In the genomic region with DNA sequence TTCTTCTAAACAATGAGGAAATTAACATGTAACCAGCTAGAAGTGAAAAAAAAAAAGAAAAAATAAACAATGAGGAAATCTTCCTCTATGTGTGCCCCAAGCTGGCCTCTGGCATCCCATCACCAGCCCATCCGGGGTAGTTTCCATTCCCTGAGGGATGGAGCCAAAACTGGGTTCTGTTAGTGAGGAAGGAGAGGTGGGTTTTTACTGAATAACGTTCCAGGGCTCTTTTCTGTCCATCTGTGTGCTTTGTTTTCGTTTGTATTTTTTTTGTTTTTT, we compare ENCODE assay signal across 24 cellular contexts. TPM values are rescaled to one million over a fixed set of nuclear protein-coding genes. Genes with fewer than 3 reads are reported as not detected.
DNase-seq lines count a peak whose midpoint lies in the region; ATAC-seq, FAIRE-seq and TF ChIP-seq lines count a peak whose summit lies in the region.
"Had no signal": no experiment of that assay in that cellular context is flagged by ENCODE, and none has a peak within 500 bp of the region (broad histone marks: within the 10 kb centered on the region; RNA-seq: fewer than 3 reads in every experiment).

No MANE protein-coding gene starts in this region.

- H3K79me2 ChIP-seq in HepG2 (ENCODE audit: insufficient read depth, low read length): no peaks in the 10 kb centered on the region

- H3K4me1 ChIP-seq in right lobe of liver (peaks cover 0 to 9% (median 0%) of the 10 kb centered on the region in 4 donors), HepG2 (ENCODE audit: insufficient read depth, low read length) (no peaks in the 10 kb centered on the region), adipocyte (ENCODE audit: control insufficient read depth, insufficient read depth, low read length) (peaks cover 3% of the 10 kb centered on the region)
- H3K4me1 ChIP-seq: BE2C; BLaER1 treated with 17β-estradiol and CSF1 and Interleukin-3, amounts not matched to agents 10 nM and 100 nM had no signal

- peak overlapping the region; percentile 5 for H3K27ac Mint-ChIP-seq in osteocyte (ENCODE audit: unreplicated experiment)
- H3K27ac Mint-ChIP-seq in HFFc6: no peak overlapping the region
- H3K27ac Mint-ChIP-seq: CD14-positive monocyte; CD4-positive, alpha-beta T cell had no signal

- TF ChIP-seq EP300 in HepG2 (IDR thresholded peaks at IDR 0.05; ENCODE audit: low read depth in 2 of 2, low read length in 2 of 2) (no peak), HepG2 (CRISPR knock-in tag; IDR thresholded peaks at IDR 0.05; ENCODE audit: borderline replicate concordance) (no peak)

- DNase-seq in right lobe of liver (no peak), HepG2 (ENCODE audit: low spot score) (no peak), adipocyte (ENCODE audit: low read depth) (peak; percentile 12), osteocyte (ENCODE audit: extremely low spot score, unreplicated experiment) (no peak), HFFc6 (no peak)
- DNase-seq: 8988T; ACHN; AML-193; BE2C; CD4-positive, alpha-beta T cell; CD8-positive, alpha-beta memory T cell; DMS 273 treated with DMSO at 0.1 percent for 48 hours; DMS79; EL; GDM1; GOT3; HCEC 1CT had no signal

- H3K4me1 Mint-ChIP-seq in osteocyte (ENCODE audit: unreplicated experiment): peaks cover 40% of the 10 kb centered on the region
- peaks cover 4% of the 10 kb centered on the region; the same call in 1 of the 2 replicates for H3K4me1 Mint-ChIP-seq in HFFc6 (ENCODE audit: low read depth)
- H3K4me1 Mint-ChIP-seq: CD14-positive monocyte; CD8-positive, alpha-beta memory T cell had no signal

- H3K27me3 Mint-ChIP-seq in osteocyte (ENCODE audit: unreplicated experiment) (no peaks in the 10 kb centered on the region), HFFc6 (ENCODE audit: insufficient read depth) (peaks cover 47% of the 10 kb centered on the region)

- H3K9ac ChIP-seq in HepG2 (ENCODE audit: insufficient read depth, low read depth, low read length): no peak overlapping the region
- no peak overlapping the region for H3K9ac ChIP-seq in adipocyte (ENCODE audit: low read length)
- H3K9ac ChIP-seq: BLaER1 treated with 17β-estradiol and CSF1 and Interleukin-3, amounts not matched to agents 10 nM and 100 nM had no signal

- WGBS in right lobe of liver (ENCODE audit: insufficient coverage, low coverage, low lambda C conversion rate, missing lambda C conversion rate): 32% methylated on average over 3 of the region's 3 CpGs
- WGBS in HepG2 (ENCODE audit: low lambda C conversion rate): 33% methylated on average over 3 of the region's 3 CpGs

- H4K20me1 ChIP-seq in HepG2 (ENCODE audit: insufficient read depth, low read length): no peaks in the 10 kb centered on the region
- H4K20me1 ChIP-seq: BLaER1 treated with 17β-estradiol and CSF1 and Interleukin-3, amounts not matched to agents 10 nM and 100 nM had no signal

- no peak overlapping the region for H3K4me3 Mint-ChIP-seq in osteocyte (ENCODE audit: unreplicated experiment)
- H3K4me3 Mint-ChIP-seq in HFFc6: no peak overlapping the region
- H3K4me3 Mint-ChIP-seq: CD14-positive monocyte; CD4-positive, alpha-beta T cell; CD8-positive, alpha-beta memory T cell had no signal

- no TSS peak for BruUV-seq in HepG2 (replicated peaks; lab: Mats Ljungman, UMichigan)

- POLR2A ChIA-PET in HepG2 (lab: Yijun Ruan, JAX): interaction anchor here (0.6 kb wide), 1 partner anchor 19 kb away, joined by 3 read pairs; no protein-coding TSS in a partner anchor

- H3K4me3 ChIP-seq in right lobe of liver: no peak overlapping the region
- H3K4me3 ChIP-seq in HepG2 (replicated peaks in 1 of 3; ENCODE audit: insufficient read depth in 1 of 3, low read depth in 2 of 3, low read length in 3 of 3): no peak overlapping the region
- H3K4me3 ChIP-seq in adipocyte (ENCODE audit: low read length): no peak overlapping the region
- H3K4me3 ChIP-seq: A549; BLaER1 treated with 17β-estradiol and CSF1 and Interleukin-3, amounts not matched to agents 10 nM and 100 nM; GM12878 had no signal

- no peak for TF ChIP-seq RAD21 in HepG2 (CRISPR knock-in tag; IDR thresholded peaks at IDR 0.05)

- H3K27me3 ChIP-seq in right lobe of liver: no peaks in the 10 kb centered on the region
- H3K27me3 ChIP-seq in HepG2 (ENCODE audit: control insufficient read depth in 1 of 2, insufficient read depth in 2 of 2, low read length in 2 of 2): no peaks in the 10 kb centered on the region; a peak in 1 of 5 replicates
- peaks cover 20% of the 10 kb centered on the region for H3K27me3 ChIP-seq in adipocyte (replicated peaks; ENCODE audit: control insufficient read depth, insufficient read depth, low read length)

- in situ Hi-C loops in HepG2 (cut with HindIII; ENCODE audit: extremely low pct_ligation_motif_present, low pct_unique_long_range_greater_than_20kb): no loop called here

- H3K36me3 Mint-ChIP-seq in osteocyte (ENCODE audit: unreplicated experiment): peaks cover 6% of the 10 kb centered on the region
- H3K36me3 Mint-ChIP-seq in HFFc6 (ENCODE audit: low read depth): no peaks in the 10 kb centered on the region
- H3K36me3 Mint-ChIP-seq: CD14-positive monocyte; CD8-positive, alpha-beta memory T cell had no signal

- H3K36me3 ChIP-seq in right lobe of liver: no peaks in the 10 kb centered on the region
- H3K36me3 ChIP-seq in HepG2 (replicated peaks in 1 of 2; ENCODE audit: control insufficient read depth in 1 of 2, insufficient read depth in 2 of 2, low read length in 2 of 2): no peaks in the 10 kb centered on the region
- H3K36me3 ChIP-seq in adipocyte (ENCODE audit: control insufficient read depth, insufficient read depth, low read length, severe bottlenecking): no peaks in the 10 kb centered on the region
- H3K36me3 ChIP-seq: BE2C; BLaER1 treated with 17β-estradiol and CSF1 and Interleukin-3, amounts not matched to agents 10 nM and 100 nM had no signal

- no peak for FAIRE-seq in HepG2 (lab: Jason Lieb, UNC)
- FAIRE-seq: A549, D721Med, GM12878, H54 had no signal

- H2AFZ ChIP-seq in HepG2 (ENCODE audit: low read length): no peak overlapping the region

- TF ChIP-seq CTCF in right lobe of liver (IDR thresholded peaks at IDR 0.05): no peak
- no peak for TF ChIP-seq CTCF in HepG2 (CRISPR knock-in tag; IDR thresholded peaks at IDR 0.05)
- no peak for TF ChIP-seq CTCF in osteocyte (IDR thresholded peaks at IDR 0.05)
- no peak for TF ChIP-seq CTCF in HFFc6 (IDR thresholded peaks at IDR 0.05)

- intact Hi-C loops in right lobe of liver (cut with DNase I): no loop called here
- intact Hi-C loops in HepG2 (cut with micrococcal nuclease; ENCODE audit: unreplicated experiment): no loop called here

- CTCF ChIA-PET in HepG2 (lab: Yijun Ruan, JAX; ENCODE audit: low intra/inter-chr PET ratio, low total read pairs): no interaction called here

- no peaks in the 10 kb centered on the region for H3K9me3 Mint-ChIP-seq in osteocyte (ENCODE audit: unreplicated experiment)
- H3K9me3 Mint-ChIP-seq in HFFc6: no peaks in the 10 kb centered on the region
- H3K9me3 Mint-ChIP-seq: CD14-positive monocyte; CD4-positive, alpha-beta T cell; CD8-positive, alpha-beta memory T cell had no signal

- peak in 3 of 4 donors; percentile 3 to 51 (median 21) for ATAC-seq in right lobe of liver
- no peak for ATAC-seq in HepG2
- no peak for ATAC-seq in GM18511 (IDR thresholded peaks at IDR 0.05; ENCODE audit: unreplicated experiment)
- ATAC-seq: A549, GM12878 had no signal

- no peak overlapping the region for H3K27ac ChIP-seq in right lobe of liver
- no peak overlapping the region for H3K27ac ChIP-seq in HepG2 (ENCODE audit: extremely low read length, insufficient read depth, low read length)
- H3K27ac ChIP-seq: A549; BLaER1 treated with 17β-estradiol and CSF1 and Interleukin-3, amounts not matched to agents 10 nM and 100 nM had no signal

- no peaks in the 10 kb centered on the region for H3K9me3 ChIP-seq in right lobe of liver
- H3K9me3 ChIP-seq in HepG2 (ENCODE audit: low read length): no peaks in the 10 kb centered on the region
- no peaks in the 10 kb centered on the region for H3K9me3 ChIP-seq in adipocyte (ENCODE audit: control insufficient read depth, low read length)
- H3K9me3 ChIP-seq: A549; BE2C; BLaER1 treated with 17β-estradiol and CSF1 and Interleukin-3, amounts not matched to agents 10 nM and 100 nM had no signal

- no peak overlapping the region for H3K4me2 ChIP-seq in HepG2 (ENCODE audit: low read depth, low read length)
- H3K4me2 ChIP-seq: A549; BLaER1 treated with 17β-estradiol and CSF1 and Interleukin-3, amounts not matched to agents 10 nM and 100 nM had no signal

- TF ChIP-seq POLR2A in right lobe of liver (IDR thresholded peaks at IDR 0.05): no peak
- TF ChIP-seq POLR2A in HepG2 (IDR thresholded peaks at IDR 0.05; ENCODE audit: insufficient read depth in 1 of 2, low read depth in 2 of 2, low read length in 2 of 2): no peak

RNA-seq across cellular contexts. Expression of a gene that starts 9.7 kb away (rescaled TPM):
- total RNA-seq in right lobe of liver (10 to 100 TPM in 4 of 6 experiments, 1 to 10 TPM in 2; 7.3 to 30.3 (median 10.7) TPM), HepG2 (2016; rRNA removed; fragmentation: Illumina TruSeq; extraction: Trizol) (0.09 and 0.17 TPM in 2 replicates), osteocyte (106 and 114 TPM in 2 replicates)
- total RNA-seq in HepG2 (2016; cell fraction: cytosol; rRNA removed; fragmentation: Illumina TruSeq; extraction: Trizol; ENCODE audit: low read depth): not detected in 2 replicates
- total RNA-seq in HepG2 (2016; cell fraction: insoluble cytoplasmic fraction; rRNA removed; fragmentation: Illumina TruSeq; extraction: Trizol): 0.19 TPM in 1 of 2 replicates, not detected in the other
- 0.14 and 0.19 TPM in 2 replicates for total RNA-seq in HepG2 (2016; cell fraction: membrane; rRNA removed; fragmentation: Illumina TruSeq; extraction: Trizol)
- total RNA-seq in HepG2 (2016; cell fraction: nucleus; rRNA removed; fragmentation: Illumina TruSeq; extraction: Trizol): 0.25 TPM in 1 of 2 replicates, not detected in the other
- 0.24 TPM in 1 of 2 replicates, not detected in the other for polyA plus RNA-seq in HepG2 (2011; rRNA removed)
- 0.19 and 0.21 TPM in 2 replicates for polyA plus RNA-seq in HepG2 (2011; cell fraction: cytosol; rRNA removed)
- polyA plus RNA-seq in HepG2 (2011; cell fraction: nucleus; rRNA removed): 0.19 TPM in 1 of 2 replicates, not detected in the other
- 0.51 and 0.62 TPM in 2 replicates for polyA plus RNA-seq in HepG2 (2012)
- polyA plus RNA-seq in HepG2 (2016; cell fraction: cytosol; fragmentation: Illumina TruSeq; extraction: Trizol; ENCODE audit: low read depth): not detected in 2 replicates
- 0.23 and 0.31 TPM in 2 replicates for polyA plus RNA-seq in HepG2 (2016; cell fraction: insoluble cytoplasmic fraction; fragmentation: Illumina TruSeq; extraction: Trizol; ENCODE audit: low read depth)
- polyA plus RNA-seq in HepG2 (2016; cell fraction: membrane; fragmentation: Illumina TruSeq; extraction: Trizol; ENCODE audit: low read depth): 0.17 and 0.29 TPM in 2 replicates
- 0.20 TPM in 1 of 2 replicates, not detected in the other for polyA plus RNA-seq in HepG2 (2016; cell fraction: nucleus; fragmentation: Illumina TruSeq; extraction: Trizol; ENCODE audit: insufficient read depth, low read depth)
- 0.16 and 0.32 TPM in 2 replicates for polyA minus RNA-seq in HepG2 (2011; rRNA and poly(A)+ RNA removed; ENCODE audit: low replicate concordance)
- polyA minus RNA-seq in HepG2 (2011; cell fraction: cytosol; rRNA and poly(A)+ RNA removed): not detected in 2 replicates
- not detected in 2 replicates for polyA minus RNA-seq in HepG2 (2011; cell fraction: nucleus; rRNA and poly(A)+ RNA removed)
- 1 to 10 TPM; 2.0 to 3.4 (median 2.9) TPM for total RNA-seq in HFFc6 (2021; fragmentation: NEBNext Ultra II Directional; extraction: Animal tissue kit (Norgen Biotek cat#: 25700))
- total RNA-seq: CD4-positive, alpha-beta T cell; GM12878 had no signal
- polyA plus RNA-seq: CD14-positive monocyte had no signal

RNA-seq across cellular contexts. Expression of a gene that starts 54.0 kb away (rescaled TPM):
- 10 to 100 TPM; 25.7 to 35.0 (median 32.6) TPM for total RNA-seq in right lobe of liver
- total RNA-seq in HepG2 (2016; rRNA removed; fragmentation: Illumina TruSeq; extraction: Trizol): 73.5 and 83.4 TPM in 2 replicates
- 34.4 and 34.5 TPM in 2 replicates for total RNA-seq in HepG2 (2016; cell fraction: cytosol; rRNA removed; fragmentation: Illumina TruSeq; extraction: Trizol; ENCODE audit: low read depth)
- total RNA-seq in HepG2 (2016; cell fraction: insoluble cytoplasmic fraction; rRNA removed; fragmentation: Illumina TruSeq; extraction: Trizol): 72.3 and 75.5 TPM in 2 replicates
- 24.9 and 27.3 TPM in 2 replicates for total RNA-seq in HepG2 (2016; cell fraction: membrane; rRNA removed; fragmentation: Illumina TruSeq; extraction: Trizol)
- total RNA-seq in HepG2 (2016; cell fraction: nucleus; rRNA removed; fragmentation: Illumina TruSeq; extraction: Trizol): 93.6 and 113 TPM in 2 replicates
- 44.9 and 46.1 TPM in 2 replicates for polyA plus RNA-seq in HepG2 (2011; rRNA removed)
- polyA plus RNA-seq in HepG2 (2011; cell fraction: cytosol; rRNA removed): 22.8 and 25.1 TPM in 2 replicates
- polyA plus RNA-seq in HepG2 (2011; cell fraction: nucleus; rRNA removed): 37.1 and 43.8 TPM in 2 replicates
- 36.2 and 40.6 TPM in 2 replicates for polyA plus RNA-seq in HepG2 (2012)
- polyA plus RNA-seq in HepG2 (2016; cell fraction: cytosol; fragmentation: Illumina TruSeq; extraction: Trizol; ENCODE audit: low read depth): 2.8 and 3.0 TPM in 2 replicates
- polyA plus RNA-seq in HepG2 (2016; cell fraction: insoluble cytoplasmic fraction; fragmentation: Illumina TruSeq; extraction: Trizol; ENCODE audit: low read depth): 44.7 and 47.1 TPM in 2 replicates
- 6.3 and 7.6 TPM in 2 replicates for polyA plus RNA-seq in HepG2 (2016; cell fraction: membrane; fragmentation: Illumina TruSeq; extraction: Trizol; ENCODE audit: low read depth)
- 52.0 and 58.6 TPM in 2 replicates for polyA plus RNA-seq in HepG2 (2016; cell fraction: nucleus; fragmentation: Illumina TruSeq; extraction: Trizol; ENCODE audit: insufficient read depth, low read depth)
- 65.1 and 75.2 TPM in 2 replicates for polyA minus RNA-seq in HepG2 (2011; rRNA and poly(A)+ RNA removed; ENCODE audit: low replicate concordance)
- polyA minus RNA-seq in HepG2 (2011; cell fraction: cytosol; rRNA and poly(A)+ RNA removed): 48.0 and 50.2 TPM in 2 replicates
- polyA minus RNA-seq in HepG2 (2011; cell fraction: nucleus; rRNA and poly(A)+ RNA removed): 177 and 187 TPM in 2 replicates
- total RNA-seq in osteocyte: 63.4 and 66.0 TPM in 2 replicates
- total RNA-seq in HFFc6 (2021; fragmentation: NEBNext Ultra II Directional; extraction: Animal tissue kit (Norgen Biotek cat#: 25700)): 10 to 100 TPM; 36.9 to 44.6 (median 42.3) TPM

Comparison
In these comparisons a context has a peak if more than half of its experiments do, and no peak if none do; other contexts are left out.
1. ATAC-seq: peak in right lobe of liver (3 of 4); none in HepG2 (single experiment) and GM18511 (single experiment).